1 cellular context compared by ENCODE assay signal in genomic region chr12:95277139-95277538, GRCh38.
TF ChIP-seq lines count a peak whose summit lies in the region.

No MANE protein-coding gene starts in this region.

TF ChIP-seq in K562, 482 proteins besides CTCF, POLR2A, EP300 and RAD21:
- TF ChIP-seq L3MBTL2 (IDR thresholded peaks at IDR 0.05): no peak
- no peak for TF ChIP-seq RHOXF2B (CRISPR knock-in tag; conservative IDR thresholded peaks at IDR 0.05)
- no peak for TF ChIP-seq ZFPM2 (CRISPR knock-in tag; IDR thresholded peaks at IDR 0.05)
- no peak for TF ChIP-seq ZNF699 (CRISPR knock-in tag; IDR thresholded peaks at IDR 0.05; ENCODE audit: insufficient replicate concordance)
- no peak for TF ChIP-seq ZNF57 (CRISPR knock-in tag; IDR thresholded peaks at IDR 0.05)
- no peak for TF ChIP-seq ZNF551 (CRISPR knock-in tag; IDR thresholded peaks at IDR 0.05)
- TF ChIP-seq ZKSCAN1 (IDR thresholded peaks at IDR 0.05; ENCODE audit: low read depth, low read length): no peak
- TF ChIP-seq RBM15 (IDR thresholded peaks at IDR 0.05; ENCODE audit: insufficient read depth, low read length): no peak
- no peak for TF ChIP-seq SAFB2 (IDR thresholded peaks at IDR 0.05; ENCODE audit: borderline replicate concordance, low read depth, low read length, severe bottlenecking)
- no peak for TF ChIP-seq KLF10 (CRISPR knock-in tag; IDR thresholded peaks at IDR 0.05)
- no peak for TF ChIP-seq PHB2 (IDR thresholded peaks at IDR 0.05; ENCODE audit: low read depth)
- TF ChIP-seq ZFX (CRISPR knock-in tag; IDR thresholded peaks at IDR 0.05): no peak
- no peak for TF ChIP-seq SPI1 (IDR thresholded peaks at IDR 0.05; ENCODE audit: borderline replicate concordance, low read depth, low read length)
- TF ChIP-seq ETV5 (CRISPR knock-in tag; IDR thresholded peaks at IDR 0.05; ENCODE audit: low read depth): no peak
- TF ChIP-seq, protein P1, sequence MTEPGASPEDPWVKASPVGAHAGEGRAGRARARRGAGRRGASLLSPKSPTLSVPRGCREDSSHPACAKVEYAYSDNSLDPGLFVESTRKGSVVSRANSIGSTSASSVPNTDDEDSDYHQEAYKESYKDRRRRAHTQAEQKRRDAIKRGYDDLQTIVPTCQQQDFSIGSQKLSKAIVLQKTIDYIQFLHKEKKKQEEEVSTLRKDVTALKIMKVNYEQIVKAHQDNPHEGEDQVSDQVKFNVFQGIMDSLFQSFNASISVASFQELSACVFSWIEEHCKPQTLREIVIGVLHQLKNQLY (CRISPR knock-in tag; conservative IDR thresholded peaks at IDR 0.05): no peak
- no peak for TF ChIP-seq ZNF133 (CRISPR knock-in tag; IDR thresholded peaks at IDR 0.05)
- no peak for TF ChIP-seq BRF2 (IDR thresholded peaks at IDR 0.05; ENCODE audit: borderline replicate concordance, insufficient read depth, insufficient read length)
- TF ChIP-seq ETS1 (conservative IDR thresholded peaks at IDR 0.05; ENCODE audit: control insufficient read depth, low read depth, low read length): no peak
